ENCODE assay signal across 2 cellular contexts in genomic region chr16:65702707-65703402, GRCh38.
TF ChIP-seq lines count a peak whose summit lies in the region.

No MANE protein-coding gene starts in this region.

TF ChIP-seq in IMR-90, 13 proteins besides CTCF, POLR2A, EP300 and RAD21 (continued from another document):
- no peak for TF ChIP-seq ELK1 (IDR thresholded peaks at IDR 0.05; ENCODE audit: borderline replicate concordance, low read depth, low read length)

TF ChIP-seq in GM12891, 5 proteins besides CTCF, POLR2A, EP300 and RAD21 (continued from another document):
- no peak for TF ChIP-seq SPI1 (IDR thresholded peaks at IDR 0.05; ENCODE audit: low read depth, low read length)
- no peak for TF ChIP-seq POLR2AphosphoS5 (IDR thresholded peaks at IDR 0.05; ENCODE audit: low read depth, low read length)
